1 cellular context compared by ENCODE assay signal in the genomic region with DNA sequence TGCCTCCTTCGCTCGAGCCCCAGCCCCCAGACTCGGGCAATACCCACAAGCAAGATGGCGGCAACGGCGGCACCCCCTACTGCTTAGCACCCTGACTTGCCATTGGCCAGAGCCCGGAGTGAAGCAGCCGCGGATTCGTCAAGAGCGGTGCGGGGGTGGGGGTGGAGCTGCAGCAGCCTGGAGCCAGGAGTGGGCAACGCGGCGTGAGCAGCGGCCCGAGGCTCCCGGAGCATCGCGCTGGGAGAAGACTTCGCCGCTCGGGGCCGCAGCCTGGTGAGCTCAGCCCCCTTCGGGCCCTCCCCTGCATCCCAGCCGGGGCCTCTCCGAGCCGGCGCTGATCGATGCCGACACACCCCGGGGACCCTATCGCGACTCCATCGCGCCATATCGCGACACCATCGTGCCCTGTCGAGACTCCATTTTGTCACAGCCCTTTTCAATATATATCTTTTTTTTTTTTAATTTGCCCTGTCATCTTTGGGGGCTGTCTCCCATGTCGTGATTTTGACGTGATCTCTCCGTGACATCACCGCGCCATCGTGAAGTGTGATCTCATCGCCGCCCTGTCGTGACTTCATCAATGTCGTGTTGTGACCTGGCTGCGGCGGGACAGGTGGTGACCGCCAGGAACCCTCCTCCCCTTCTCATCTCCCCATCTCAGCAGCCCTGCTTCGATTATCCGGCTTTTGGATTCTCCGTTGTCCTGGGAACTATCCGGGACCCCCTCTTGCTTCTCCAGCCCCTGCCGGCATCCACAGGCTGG.
TF ChIP-seq lines count a peak whose summit lies in the region.

A gene with protein sequence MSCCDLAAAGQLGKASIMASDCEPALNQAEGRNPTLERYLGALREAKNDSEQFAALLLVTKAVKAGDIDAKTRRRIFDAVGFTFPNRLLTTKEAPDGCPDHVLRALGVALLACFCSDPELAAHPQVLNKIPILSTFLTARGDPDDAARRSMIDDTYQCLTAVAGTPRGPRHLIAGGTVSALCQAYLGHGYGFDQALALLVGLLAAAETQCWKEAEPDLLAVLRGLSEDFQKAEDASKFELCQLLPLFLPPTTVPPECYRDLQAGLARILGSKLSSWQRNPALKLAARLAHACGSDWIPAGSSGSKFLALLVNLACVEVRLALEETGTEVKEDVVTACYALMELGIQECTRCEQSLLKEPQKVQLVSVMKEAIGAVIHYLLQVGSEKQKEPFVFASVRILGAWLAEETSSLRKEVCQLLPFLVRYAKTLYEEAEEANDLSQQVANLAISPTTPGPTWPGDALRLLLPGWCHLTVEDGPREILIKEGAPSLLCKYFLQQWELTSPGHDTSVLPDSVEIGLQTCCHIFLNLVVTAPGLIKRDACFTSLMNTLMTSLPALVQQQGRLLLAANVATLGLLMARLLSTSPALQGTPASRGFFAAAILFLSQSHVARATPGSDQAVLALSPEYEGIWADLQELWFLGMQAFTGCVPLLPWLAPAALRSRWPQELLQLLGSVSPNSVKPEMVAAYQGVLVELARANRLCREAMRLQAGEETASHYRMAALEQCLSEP (plus strand): TSS at position 189 of the 763 bp plus-strand sequence. CDS start 392 bp downstream, at position 581.

TF ChIP-seq in GM12878, 131 proteins besides CTCF, POLR2A, EP300 and RAD21 (continued from another document):
- TF ChIP-seq ELK1 (IDR thresholded peaks at IDR 0.05; ENCODE audit: low read depth, low read length), result peak; percentile 64
- TF ChIP-seq, protein P1, sequence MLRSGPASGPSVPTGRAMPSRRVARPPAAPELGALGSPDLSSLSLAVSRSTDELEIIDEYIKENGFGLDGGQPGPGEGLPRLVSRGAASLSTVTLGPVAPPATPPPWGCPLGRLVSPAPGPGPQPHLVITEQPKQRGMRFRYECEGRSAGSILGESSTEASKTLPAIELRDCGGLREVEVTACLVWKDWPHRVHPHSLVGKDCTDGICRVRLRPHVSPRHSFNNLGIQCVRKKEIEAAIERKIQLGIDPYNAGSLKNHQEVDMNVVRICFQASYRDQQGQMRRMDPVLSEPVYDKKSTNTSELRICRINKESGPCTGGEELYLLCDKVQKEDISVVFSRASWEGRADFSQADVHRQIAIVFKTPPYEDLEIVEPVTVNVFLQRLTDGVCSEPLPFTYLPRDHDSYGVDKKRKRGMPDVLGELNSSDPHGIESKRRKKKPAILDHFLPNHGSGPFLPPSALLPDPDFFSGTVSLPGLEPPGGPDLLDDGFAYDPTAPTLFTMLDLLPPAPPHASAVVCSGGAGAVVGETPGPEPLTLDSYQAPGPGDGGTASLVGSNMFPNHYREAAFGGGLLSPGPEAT (IDR thresholded peaks at IDR 0.05; ENCODE audit: low read depth), result peak; percentile 57; the same call in 1 of the 2 replicates
- peak; percentile 48 for TF ChIP-seq ASH2L (IDR thresholded peaks at IDR 0.05; ENCODE audit: borderline replicate concordance, low read depth)
- TF ChIP-seq LARP7 (IDR thresholded peaks at IDR 0.05), result peak; percentile 50
- no peak for TF ChIP-seq ZNF687 (IDR thresholded peaks at IDR 0.05)
- TF ChIP-seq ATF3 (IDR thresholded peaks at IDR 0.05; ENCODE audit: borderline replicate concordance, extremely low read depth, low read depth, low read length), result no peak
- TF ChIP-seq IKZF1 (conservative IDR thresholded peaks at IDR 0.05), result peak; percentile 99
- TF ChIP-seq NFIC (IDR thresholded peaks at IDR 0.05; ENCODE audit: low read depth, low read length), result peak; percentile 50; the same call in 1 of the 2 replicates
- no peak for TF ChIP-seq SUZ12 (IDR thresholded peaks at IDR 0.05; ENCODE audit: unreplicated experiment)
- no peak for TF ChIP-seq USF1 (IDR thresholded peaks at IDR 0.05; ENCODE audit: borderline replicate concordance, extremely low read length, insufficient read depth, low read depth, low read length)
- TF ChIP-seq JUNB (IDR thresholded peaks at IDR 0.05), result no peak
- TF ChIP-seq RBBP5 (conservative IDR thresholded peaks at IDR 0.05), result no peak
